ENCODE assay signal across 8 cellular contexts in the genomic region with DNA sequence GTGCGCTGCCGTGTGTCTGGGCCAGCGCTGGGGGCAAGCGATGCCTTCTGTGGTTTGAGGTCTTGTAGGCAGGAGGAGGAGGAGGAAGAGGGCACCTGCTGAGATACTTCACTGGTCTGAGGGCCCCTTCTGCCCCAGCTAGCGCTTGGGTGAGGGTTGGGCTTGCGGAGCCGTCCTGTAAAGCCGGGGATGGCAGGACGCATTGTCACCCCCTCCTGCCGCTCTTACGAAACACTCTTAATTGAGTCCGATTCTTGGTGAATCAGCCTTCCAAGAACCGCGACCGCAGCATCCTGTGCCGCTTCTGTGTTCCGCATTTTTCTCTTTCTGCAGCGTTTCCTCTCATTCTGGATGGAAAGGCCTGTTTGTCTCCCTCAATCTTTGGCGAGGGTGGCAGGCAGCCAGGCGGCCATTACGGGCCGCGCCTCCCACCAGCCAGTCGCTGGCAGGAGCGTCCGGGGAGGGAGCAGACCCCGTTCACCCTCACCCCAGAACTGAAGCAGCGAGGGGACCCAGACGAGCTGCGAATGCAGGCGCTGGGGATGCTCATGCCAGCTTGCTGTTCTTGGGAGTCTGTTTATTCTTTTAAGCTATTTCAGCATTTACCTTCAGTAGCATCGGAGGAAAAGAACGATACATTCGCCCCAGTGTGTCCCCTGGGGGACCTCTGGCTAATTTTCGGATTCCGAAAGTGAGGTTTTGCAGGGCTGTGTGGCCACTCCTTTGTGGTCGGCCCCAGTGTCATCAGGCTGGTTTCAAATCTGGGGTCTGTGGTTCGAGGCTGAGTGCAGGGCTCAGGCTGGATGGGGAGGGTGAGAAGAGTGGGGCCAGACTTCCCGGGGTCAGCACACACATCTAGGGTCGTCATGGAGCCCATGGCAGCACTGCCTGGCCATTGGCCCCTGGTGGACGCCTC.
DNase-seq lines count a peak whose midpoint lies in the region; ATAC-seq lines count a peak whose summit lies in the region.

No MANE protein-coding gene starts in this region.

- peak overlapping the region; percentile 89 to 91 for H3K27ac Mint-ChIP-seq in activated naive CD4-positive, alpha-beta T cell treated with anti-CD3 and anti-CD28 coated beads, Interleukin-2, amount 50 U/mL, for 72 hours

- DNase-seq in COLO829 (ENCODE audit: low spot score) (peak; percentile 66), SKM-1 (lab: John Stamatoyannopoulos, UW; ENCODE audit: unreplicated experiment) (peak; percentile 98), head of caudate nucleus (peak in 41 of 42 donors; percentile 45 to 88 (median 72))
- DNase-seq in activated naive CD4-positive, alpha-beta T cell treated with anti-CD3 and anti-CD28 coated beads, Interleukin-2, amount 50 U/mL, for 72 hours (ENCODE audit: low spot score in 2 of 2): peak; percentile 71 to 88

- H3K36me3 ChIP-seq in rectal smooth muscle tissue (ENCODE audit: control insufficient read depth, insufficient read depth, low read length): no peaks in the 10 kb centered on the region
- H3K36me3 ChIP-seq in urinary bladder (ENCODE audit: insufficient read depth): no peaks in the 10 kb centered on the region

- H3K27me3 ChIP-seq in rectal smooth muscle tissue (ENCODE audit: control insufficient read depth, insufficient read depth, low read length): no peaks in the 10 kb centered on the region

- H3K27ac ChIP-seq in rectal smooth muscle tissue (ENCODE audit: low read depth, low read length) (peak overlapping the region; percentile 66), urinary bladder (ENCODE audit: low read depth) (peak overlapping the region; percentile 3)

- H3K4me1 ChIP-seq in rectal smooth muscle tissue (ENCODE audit: control insufficient read depth, insufficient read depth, low read length) (peaks cover 25% of the 10 kb centered on the region), urinary bladder (ENCODE audit: insufficient read depth) (no peaks in the 10 kb centered on the region)

- peaks cover 0 to 14% of the 10 kb centered on the region in 2 donors for H3K36me3 Mint-ChIP-seq in activated naive CD4-positive, alpha-beta T cell treated with anti-CD3 and anti-CD28 coated beads, Interleukin-2, amount 50 U/mL, for 72 hours

- H3K9ac ChIP-seq in rectal smooth muscle tissue (ENCODE audit: low read length): no peak overlapping the region

- H3K4me3 ChIP-seq in rectal smooth muscle tissue (ENCODE audit: low read length) (peak overlapping the region; percentile 57), urinary bladder (ENCODE audit: low read depth, low read length) (no peak overlapping the region)

- ATAC-seq in HG02623 (IDR thresholded peaks at IDR 0.05; ENCODE audit: unreplicated experiment): peak; percentile 43
- peak; percentile 87 to 93 for ATAC-seq in activated naive CD4-positive, alpha-beta T cell treated with anti-CD3 and anti-CD28 coated beads, Interleukin-2, amount 50 U/mL, for 72 hours
- ATAC-seq in HG03442 (IDR thresholded peaks at IDR 0.05; ENCODE audit: unreplicated experiment): no peak

- WGBS in urinary bladder: 22% methylated on average over 41 of the region's 41 CpGs

- intact Hi-C loops in head of caudate nucleus (cut with DNase I): no loop called here

- no peaks in the 10 kb centered on the region for H3K9me3 Mint-ChIP-seq in activated naive CD4-positive, alpha-beta T cell treated with anti-CD3 and anti-CD28 coated beads, Interleukin-2, amount 50 U/mL, for 72 hours
